ENCODE assay signal across 8 cellular contexts in the genomic region with DNA sequence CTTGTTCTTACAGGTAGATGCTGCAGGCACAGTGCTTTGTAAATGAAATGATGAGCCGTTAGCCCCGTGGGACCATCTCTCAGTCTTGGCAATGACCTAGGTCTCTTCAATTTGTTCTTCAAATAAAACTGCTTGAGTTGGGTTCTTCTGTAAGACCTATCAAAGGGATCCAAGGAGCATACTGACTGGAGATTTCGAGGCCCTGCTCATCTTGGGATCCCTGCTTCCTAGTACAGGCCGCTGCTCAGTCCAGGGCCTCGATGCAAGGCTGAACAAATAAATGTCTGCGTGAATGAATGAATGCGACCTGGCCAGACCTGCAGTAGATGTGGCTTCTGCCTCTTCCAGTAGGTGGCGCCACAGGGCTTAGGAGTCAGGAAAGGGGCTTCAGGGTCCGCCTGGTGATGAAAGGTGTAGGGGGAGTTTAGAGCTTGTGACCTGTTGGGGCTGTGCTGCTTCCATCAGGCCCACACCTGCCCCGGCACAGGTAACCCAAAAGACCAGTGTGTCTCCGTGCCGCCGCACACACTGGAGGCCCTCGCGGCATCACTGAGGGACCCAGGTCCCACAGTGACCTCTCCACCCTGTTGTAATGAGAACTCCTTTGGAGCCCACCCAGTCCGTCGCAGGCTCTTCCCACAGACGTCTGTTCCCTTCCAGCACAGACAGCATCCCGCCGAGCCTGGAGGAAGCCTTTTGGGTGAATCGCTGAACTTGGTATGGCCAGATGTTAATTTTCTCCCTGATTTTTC. TPM values are rescaled to one million over a fixed set of nuclear protein-coding genes. Genes with fewer than 3 reads are reported as not detected.
DNase-seq lines count a peak whose midpoint lies in the region; ATAC-seq and TF ChIP-seq lines count a peak whose summit lies in the region.

No MANE protein-coding gene starts in this region.

- H3K4me3 ChIP-seq in Jurkat, Clone E6-1 (ENCODE audit: low read length) = no peak overlapping the region
- H3K4me3 ChIP-seq in RWPE2 (ENCODE audit: severe bottlenecking) (no peak overlapping the region), thoracic aorta (peak overlapping the region; percentile 92)

- TF ChIP-seq CTCF in RWPE2 (IDR thresholded peaks at IDR 0.05; ENCODE audit: poor library complexity, severe bottlenecking) (peak; percentile 36), thoracic aorta (IDR thresholded peaks at IDR 0.05) (peak; percentile 76)

- DNase-seq in DMS79 (lab: John Stamatoyannopoulos, UW) (peak; percentile 5), RWPE2 (ENCODE audit: low spot score) (no peak), dermis microvascular lymphatic vessel endothelial cell (ENCODE audit: low read depth in 2 of 2) (peak; percentile 22 to 62), lung microvascular endothelial cell (ENCODE audit: low read depth in 2 of 2) (peak; percentile 58 to 75), thoracic aorta (ENCODE audit: low spot score) (no peak)
- DNase-seq in Jurkat, Clone E6-1 (ENCODE audit: low read depth, low spot score) = peak; percentile 32

- H3K4me1 ChIP-seq in RWPE2 (ENCODE audit: insufficient read depth, poor library complexity, severe bottlenecking) = no peaks in the 10 kb centered on the region
- H3K4me1 ChIP-seq in thoracic aorta (ENCODE audit: control insufficient read depth in 1 of 2, low read depth in 2 of 2) = peaks cover 36 to 66% of the 10 kb centered on the region in 2 donors

- H3K9me3 ChIP-seq in RWPE2 (ENCODE audit: severe bottlenecking) (no peaks in the 10 kb centered on the region), thoracic aorta (no peaks in the 10 kb centered on the region)

- H3K27ac ChIP-seq in RWPE2 (ENCODE audit: poor library complexity, severe bottlenecking) = no peak overlapping the region
- peak overlapping the region; percentile 60 to 90 for H3K27ac ChIP-seq in thoracic aorta

- no peak for ATAC-seq in RWPE2 (ENCODE audit: low read depth)
- no peak for ATAC-seq in thoracic aorta (ENCODE audit: insufficient number of reproducible peaks, low FRiP score, low read depth)
- ATAC-seq in HG02759 (IDR thresholded peaks at IDR 0.05; ENCODE audit: unreplicated experiment) = no peak
- no peak for ATAC-seq in GM18907 (IDR thresholded peaks at IDR 0.05; ENCODE audit: unreplicated experiment)

- H3K36me3 ChIP-seq in RWPE2 (ENCODE audit: low read depth) = no peaks in the 10 kb centered on the region
- no peaks in the 10 kb centered on the region for H3K36me3 ChIP-seq in thoracic aorta

- H3K27me3 ChIP-seq in RWPE2 (ENCODE audit: insufficient read depth, poor library complexity, severe bottlenecking) = peaks cover 91% of the 10 kb centered on the region
- H3K27me3 ChIP-seq in thoracic aorta (replicated peaks; ENCODE audit: insufficient read depth) = no peaks in the 10 kb centered on the region

RNA-seq across cellular contexts. Expression of a gene that starts 4.4 kb away (rescaled TPM):
- 0.82 TPM for polyA plus RNA-seq in Jurkat, Clone E6-1 (2012; ENCODE audit: insufficient read depth, insufficient read length)
- total RNA-seq in dermis microvascular lymphatic vessel endothelial cell = 0.38 and 0.51 TPM in 2 replicates
- total RNA-seq in lung microvascular endothelial cell = under 0.01 and 0.44 TPM in 2 replicates
- total RNA-seq in thoracic aorta = 100 to 1,000 TPM in 1 of 2 donors, 10 to 100 TPM in 1; 70.0 to 127 TPM

RNA-seq across cellular contexts. Expression of a gene that starts 53.0 kb away (rescaled TPM):
- 16.3 TPM for polyA plus RNA-seq in Jurkat, Clone E6-1 (2012; ENCODE audit: insufficient read depth, insufficient read length)
- total RNA-seq in dermis microvascular lymphatic vessel endothelial cell = 3.9 and 4.3 TPM in 2 replicates
- 3.0 and 3.5 TPM in 2 replicates for total RNA-seq in lung microvascular endothelial cell
- total RNA-seq in thoracic aorta = 10 to 100 TPM; 16.6 to 19.5 TPM

Comparison
In these comparisons a context has a peak if more than half of its experiments do, and no peak if none do; other contexts are left out.
1. DNase-seq: peak in DMS79 (single experiment), Jurkat, Clone E6-1 (single experiment), dermis microvascular lymphatic vessel endothelial cell (2 of 2) and lung microvascular endothelial cell (2 of 2); none in RWPE2 (single experiment) and thoracic aorta (single experiment).
2. RNA of a gene that starts 4.4 kb away (total RNA-seq): 70.0 to 127 TPM in thoracic aorta; 0.38 to 0.51 TPM in dermis microvascular lymphatic vessel endothelial cell and under 0.01 to 0.44 TPM in lung microvascular endothelial cell; every median in the first group is over 10 times any median in the second.